Comparison of ENCODE assay signal across 8 cellular contexts in the genomic region with DNA sequence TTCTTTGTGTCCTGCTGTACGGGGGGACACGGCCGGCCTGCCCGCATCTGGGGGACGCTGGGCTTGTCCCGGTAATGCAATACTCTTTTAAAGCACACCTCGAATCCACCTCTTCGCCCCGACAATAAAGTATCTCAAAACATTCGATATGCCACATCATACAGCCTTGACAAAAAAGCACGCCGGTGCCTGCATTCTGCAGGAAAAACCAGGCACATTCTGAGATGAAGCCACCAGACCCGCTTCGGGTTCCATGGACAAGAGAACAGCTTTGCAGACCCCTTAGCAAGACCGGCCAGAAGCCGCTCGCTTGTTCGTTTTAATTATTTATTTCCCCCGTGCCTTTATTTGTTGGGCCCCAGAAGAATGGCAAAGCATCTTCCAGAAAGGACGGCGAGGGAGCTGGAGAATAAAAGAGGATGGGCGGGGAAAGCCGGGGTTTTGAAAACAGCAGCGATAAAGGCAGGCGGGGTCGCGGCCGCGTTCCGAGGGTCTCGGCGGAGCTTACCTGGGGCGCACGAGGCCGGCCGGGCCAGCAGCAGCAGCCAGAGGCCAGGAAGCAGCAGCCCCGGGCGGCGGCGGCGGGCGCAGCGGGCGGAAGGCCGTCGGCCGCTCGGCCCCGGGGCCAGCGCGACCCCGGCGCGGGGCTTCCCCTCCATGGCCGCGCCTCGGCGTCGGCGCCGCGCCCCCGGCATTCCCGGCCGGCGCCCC. TPM values are rescaled to one million over a fixed set of nuclear protein-coding genes. Genes with fewer than 3 reads are reported as not detected.
DNase-seq lines count a peak whose midpoint lies in the region; ATAC-seq, FAIRE-seq and TF ChIP-seq lines count a peak whose summit lies in the region.

No MANE protein-coding gene starts in this region.

- H3K4me3 ChIP-seq in cardiac muscle cell: peak overlapping the region; percentile 78
- H3K4me3 ChIP-seq in PC-9: peak overlapping the region; percentile 73
- H3K4me3 ChIP-seq in ectodermal cell (ENCODE audit: insufficient read depth, low read depth, low read length): peak overlapping the region; percentile 60

- DNase-seq in cardiac muscle cell (ENCODE audit: low read depth in 1 of 2, low spot score in 1 of 2): no peak
- no peak for DNase-seq in left ventricle myocardium superior
- no peak for DNase-seq in PC-9
- peak; percentile 14 for DNase-seq in nephron progenitor cell
- no peak for DNase-seq in frontal cortex (ENCODE audit: low spot score in 2 of 2)
- DNase-seq in iPS-NIHi7 (ENCODE audit: extremely low spot score): no peak

- H3K27ac ChIP-seq in cardiac muscle cell (peak overlapping the region; percentile 52), PC-9 (no peak overlapping the region), ectodermal cell (ENCODE audit: insufficient read depth, low read depth, low read length, poor library complexity, severe bottlenecking) (no peak overlapping the region)

- H3K27me3 ChIP-seq in cardiac muscle cell (no peaks in the 10 kb centered on the region), PC-9 (ENCODE audit: insufficient read depth, low read depth) (no peaks in the 10 kb centered on the region), ectodermal cell (ENCODE audit: control insufficient read depth, insufficient read depth, low read length, poor library complexity, severe bottlenecking) (peaks cover 11% of the 10 kb centered on the region)

- peaks cover 16% of the 10 kb centered on the region for H3K27me3 Mint-ChIP-seq in nephron progenitor cell (ENCODE audit: low read depth, poor library complexity)

- H3K9me2 ChIP-seq in PC-9 (ENCODE audit: insufficient read depth): no peaks in the 10 kb centered on the region

- no peaks in the 10 kb centered on the region for H3K9me3 ChIP-seq in cardiac muscle cell (ENCODE audit: low read depth)
- no peaks in the 10 kb centered on the region for H3K9me3 ChIP-seq in PC-9 (ENCODE audit: insufficient read depth, low read depth)
- H3K9me3 ChIP-seq in ectodermal cell (ENCODE audit: control insufficient read depth, low read length): no peaks in the 10 kb centered on the region

- H3K4me1 Mint-ChIP-seq in nephron progenitor cell: peaks cover 47% of the 10 kb centered on the region

- ATAC-seq in left ventricle myocardium superior: no peak
- peak; percentile 18 for ATAC-seq in HG02938 (IDR thresholded peaks at IDR 0.05; ENCODE audit: unreplicated experiment)

- H3K36me3 Mint-ChIP-seq in nephron progenitor cell (ENCODE audit: low read depth): no peaks in the 10 kb centered on the region

- POLR2A ChIA-PET in PC-9 (lab: Charles Lee; ENCODE audit: unreplicated experiment): interaction anchor here (1.1 kb wide), 1 partner anchor 90 kb away, joined by 5 read pairs; no protein-coding TSS in a partner anchor

- H3F3A ChIP-seq in PC-9 (ENCODE audit: insufficient read depth, low read depth): peaks cover 22% of the 10 kb centered on the region; the same call in 1 of the 2 replicates

- intact Hi-C loops in left ventricle myocardium superior (cut with micrococcal nuclease) (no loop called here), PC-9 (cut with micrococcal nuclease; ENCODE audit: unreplicated experiment) (loop anchor here (1.0 to 5.0 kb wide), 3 partner anchors 43 to 94 kb away; no protein-coding TSS in a partner anchor)

- peak overlapping the region; percentile 91 for H3K27ac Mint-ChIP-seq in nephron progenitor cell

- WGBS in ectodermal cell, 2 experiments: 1% methylated on average over 66 of the region's 66 CpGs

- no peaks in the 10 kb centered on the region for H3K36me3 ChIP-seq in cardiac muscle cell
- H3K36me3 ChIP-seq in PC-9 (ENCODE audit: low read depth): no peaks in the 10 kb centered on the region
- H3K36me3 ChIP-seq in ectodermal cell (ENCODE audit: control insufficient read depth, insufficient read depth, low read length): no peaks in the 10 kb centered on the region

- H2AFZ ChIP-seq in PC-9: peak overlapping the region; percentile 89

- H3K9me3 Mint-ChIP-seq in nephron progenitor cell: no peaks in the 10 kb centered on the region

- H3K4me3 Mint-ChIP-seq in nephron progenitor cell: peak overlapping the region; percentile 98

- CTCF ChIA-PET in PC-9 (lab: Charles Lee): interaction anchor here (2.5 kb wide), 1 partner anchor 94 kb away, joined by 11 read pairs; no protein-coding TSS in a partner anchor

- H3K4me1 ChIP-seq in cardiac muscle cell (ENCODE audit: low read depth) (peaks cover 18% of the 10 kb centered on the region), PC-9 (replicated peaks; ENCODE audit: insufficient read depth) (peaks cover 27% of the 10 kb centered on the region), ectodermal cell (ENCODE audit: control insufficient read depth, insufficient read depth, low read length) (peaks cover 21% of the 10 kb centered on the region)

- H3K4me2 ChIP-seq in PC-9: peak overlapping the region; percentile 78

- FAIRE-seq in frontal cortex (lab: Jason Lieb, UNC): no peak

- H4K20me1 ChIP-seq in PC-9 (ENCODE audit: insufficient read depth): no peaks in the 10 kb centered on the region; the same call in 1 of the 2 replicates

- H3K79me2 ChIP-seq in PC-9 (ENCODE audit: low read depth): peaks cover 43% of the 10 kb centered on the region

- BruUV-seq in PC-9 (replicated peaks; lab: Mats Ljungman, UMichigan): no TSS peak

- TF ChIP-seq CTCF in cardiac muscle cell (IDR thresholded peaks at IDR 0.05; ENCODE audit: low read depth, low read length) (no peak), PC-9 (conservative IDR thresholded peaks at IDR 0.05) (no peak), nephron progenitor cell (IDR thresholded peaks at IDR 0.05) (no peak)

RNA-seq across cellular contexts. Expression of a gene that starts 0.5 kb away (rescaled TPM):
- total RNA-seq in cardiac muscle cell (8.8 and 13.6 TPM in 2 replicates), left ventricle myocardium superior (2.5 TPM), PC-9 (2021) (20.2 and 26.6 TPM in 2 replicates), frontal cortex (21.6 TPM)
- polyA plus RNA-seq in cardiac muscle cell: 7.5 and 8.8 TPM in 2 replicates
- polyA plus RNA-seq in ectodermal cell (2013, experiment 1 of 4): 18.6 TPM
- polyA plus RNA-seq in ectodermal cell (2013, experiment 2 of 4): 18.8 TPM
- polyA plus RNA-seq in ectodermal cell (2013, experiment 3 of 4): 14.9 TPM
- polyA plus RNA-seq in ectodermal cell (2013, experiment 4 of 4): 18.0 TPM

RNA-seq across cellular contexts. Expression of a gene that starts 55.1 kb away (rescaled TPM):
- total RNA-seq in cardiac muscle cell (10.4 and 23.5 TPM in 2 replicates), left ventricle myocardium superior (3.1 TPM), PC-9 (2021) (34.2 and 34.8 TPM in 2 replicates), frontal cortex (5.7 TPM)
- 5.7 and 6.0 TPM in 2 replicates for polyA plus RNA-seq in cardiac muscle cell
- 6.8 TPM for polyA plus RNA-seq in ectodermal cell (2013, experiment 1 of 4)
- polyA plus RNA-seq in ectodermal cell (2013, experiment 2 of 4): 6.7 TPM
- 4.5 TPM for polyA plus RNA-seq in ectodermal cell (2013, experiment 3 of 4)
- 4.7 TPM for polyA plus RNA-seq in ectodermal cell (2013, experiment 4 of 4)
